1 cellular context compared by ENCODE assay signal in genomic region chr3:187274315-187274976, GRCh38.
TF ChIP-seq lines count a peak whose summit lies in the region.

No MANE protein-coding gene starts in this region.

TF ChIP-seq in HepG2, 621 proteins besides CTCF, POLR2A, EP300 and RAD21 (continued from another document):
- TF ChIP-seq ZNF318 (CRISPR knock-in tag; IDR thresholded peaks at IDR 0.05) (no peak), GATAD1 (CRISPR knock-in tag; IDR thresholded peaks at IDR 0.05) (no peak), RBM22 (optimal IDR thresholded peaks at IDR 0.05; ENCODE audit: low read length) (no peak), DMAP1 (CRISPR knock-in tag; IDR thresholded peaks at IDR 0.05) (no peak)
TF ChIP-seq in HepG2: peak in this region for 0.
